11 cellular contexts compared by ENCODE assay signal in the genomic region with DNA sequence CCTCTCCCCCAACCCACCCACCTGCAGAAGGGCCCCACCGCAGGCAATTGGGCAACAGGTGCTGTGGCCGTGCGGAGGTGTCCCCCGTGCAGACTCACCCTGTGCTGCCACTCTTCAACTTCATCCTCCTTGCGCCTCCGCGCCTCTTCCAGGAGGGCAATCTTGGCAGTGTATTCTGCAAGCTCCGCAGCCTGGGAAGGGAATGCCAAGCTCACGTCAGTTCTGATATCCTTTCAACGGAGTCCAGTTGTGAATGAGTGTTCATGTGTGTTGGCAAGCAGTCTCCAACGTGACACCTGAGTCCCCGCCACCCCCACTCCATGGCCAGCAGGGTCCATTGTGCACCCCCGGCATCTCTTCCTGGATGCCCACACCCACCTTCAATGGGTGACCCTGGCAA. TPM values are rescaled to one million over a fixed set of nuclear protein-coding genes. Genes with fewer than 3 reads are reported as not detected.
DNase-seq lines count a peak whose midpoint lies in the region; ATAC-seq and TF ChIP-seq lines count a peak whose summit lies in the region.
"Had no signal": no experiment of that assay in that cellular context is flagged by ENCODE, and none has a peak within 500 bp of the region (broad histone marks: within the 10 kb centered on the region; RNA-seq: fewer than 3 reads in every experiment).

No MANE protein-coding gene starts in this region.

- no peak for ATAC-seq in effector memory CD8-positive, alpha-beta T cell (replicated peaks)
- ATAC-seq in natural killer cell = no peak
- ATAC-seq in GM21723 (IDR thresholded peaks at IDR 0.05; ENCODE audit: unreplicated experiment) = no peak

- H3K4me1 Mint-ChIP-seq in Calu3 (ENCODE audit: low read depth, unreplicated experiment) (peaks cover 70% of the 10 kb centered on the region), natural killer cell (peaks cover 32 to 45% of the 10 kb centered on the region in 2 donors)
- peaks cover 35 to 39% of the 10 kb centered on the region in 2 donors for H3K4me1 Mint-ChIP-seq in effector memory CD8-positive, alpha-beta T cell (ENCODE audit: low read depth in 2 of 2)

- peak overlapping the region; percentile 57 for H3K27ac Mint-ChIP-seq in Calu3 (ENCODE audit: unreplicated experiment)
- H3K27ac Mint-ChIP-seq in effector memory CD8-positive, alpha-beta T cell = peak overlapping the region; percentile 92 to 96
- peak overlapping the region; percentile 84 to 87 for H3K27ac Mint-ChIP-seq in natural killer cell

- no peak for TF ChIP-seq CTCF in Calu3 (IDR thresholded peaks at IDR 0.05; ENCODE audit: unreplicated experiment)
- no peak for TF ChIP-seq CTCF in natural killer cell (IDR thresholded peaks at IDR 0.05)

- DNase-seq in Calu3 (no peak), NCI-H1092 (lab: John Stamatoyannopoulos, UW) (peak; percentile 91), natural killer cell (no peak), HCEC 1CT (no peak), NOMO-1 treated with DMSO at 0.1 percent for 48 hours (lab: John Stamatoyannopoulos, UW; ENCODE audit: unreplicated experiment) (no peak)
- DNase-seq in effector memory CD8-positive, alpha-beta T cell = no peak
- DNase-seq: effector CD8-positive, alpha-beta T cell; foreskin melanocyte; NCI-H82; testis had no signal

- H3K27me3 Mint-ChIP-seq in Calu3 (ENCODE audit: unreplicated experiment) (no peaks in the 10 kb centered on the region), natural killer cell (ENCODE audit: low read depth in 2 of 2) (no peaks in the 10 kb centered on the region)
- no peaks in the 10 kb centered on the region for H3K27me3 Mint-ChIP-seq in effector memory CD8-positive, alpha-beta T cell

- H3K4me3 Mint-ChIP-seq in Calu3 (ENCODE audit: low read depth, unreplicated experiment) = peak overlapping the region; percentile 31
- H3K4me3 Mint-ChIP-seq in effector memory CD8-positive, alpha-beta T cell = peak overlapping the region; percentile 44 to 46
- H3K4me3 Mint-ChIP-seq in natural killer cell = no peak overlapping the region

- H3K36me3 Mint-ChIP-seq in Calu3 (ENCODE audit: insufficient read depth, unreplicated experiment) (peaks cover 100% of the 10 kb centered on the region), natural killer cell (peaks cover 29% of the 10 kb centered on the region)
- peaks cover 100% of the 10 kb centered on the region for H3K36me3 Mint-ChIP-seq in effector memory CD8-positive, alpha-beta T cell (ENCODE audit: insufficient read depth)

- intact Hi-C loops in Calu3 (cut with micrococcal nuclease; ENCODE audit: unreplicated experiment) (no loop called here), natural killer cell (cut with micrococcal nuclease) (no loop called here)

- CTCF ChIA-PET in Calu3 (lab: Charles Lee) = no interaction called here

- H3K9me3 Mint-ChIP-seq in Calu3 (ENCODE audit: low read depth, unreplicated experiment) (no peaks in the 10 kb centered on the region), natural killer cell (no peaks in the 10 kb centered on the region)
- H3K9me3 Mint-ChIP-seq in effector memory CD8-positive, alpha-beta T cell = no peaks in the 10 kb centered on the region

- BruUV-seq in Calu3 (replicated peaks; lab: Mats Ljungman, UMichigan) = no TSS peak

RNA-seq across cellular contexts. Expression of a gene that starts 49.9 kb away (rescaled TPM):
- total RNA-seq in Calu3 (2022) (935 and 954 TPM in 2 replicates), natural killer cell (100 to 1,000 TPM; 119 to 157 (median 133) TPM)
